13 cellular contexts compared by ENCODE assay signal in genomic region chr2:178863856-178864620, GRCh38. TPM values are rescaled to one million over a fixed set of nuclear protein-coding genes. Genes with fewer than 3 reads are reported as not detected.
A peak's percentile ranks its signal among the peaks of the same experiment; 100 is the strongest.
DNase-seq lines count a peak whose midpoint lies in the region; ATAC-seq and TF ChIP-seq lines count a peak whose summit lies in the region.
"Had no signal": no experiment of that assay in that cellular context is flagged by ENCODE, and none has a peak within 500 bp of the region (broad histone marks: within the 10 kb centered on the region; RNA-seq: fewer than 3 reads in every experiment).

No MANE protein-coding gene starts in this region.

- H3K27me3 Mint-ChIP-seq in osteocyte (ENCODE audit: unreplicated experiment) = peaks cover 2% of the 10 kb centered on the region
- no peaks in the 10 kb centered on the region for H3K27me3 Mint-ChIP-seq in activated CD4-positive, alpha-beta T cell treated with anti-CD3 and anti-CD28 coated beads for 36 hours

- H3K4me1 Mint-ChIP-seq in osteocyte (ENCODE audit: unreplicated experiment) = no peaks in the 10 kb centered on the region
- H3K4me1 Mint-ChIP-seq in activated CD4-positive, alpha-beta T cell treated with anti-CD3 and anti-CD28 coated beads for 36 hours = no peaks in the 10 kb centered on the region

- no peaks in the 10 kb centered on the region for H3K9me3 Mint-ChIP-seq in osteocyte (ENCODE audit: unreplicated experiment)
- no peaks in the 10 kb centered on the region for H3K9me3 Mint-ChIP-seq in activated CD4-positive, alpha-beta T cell treated with anti-CD3 and anti-CD28 coated beads for 36 hours (ENCODE audit: low read depth)

- ATAC-seq in Right ventricle myocardium inferior = peak; percentile 85
- ATAC-seq in HG02588 (IDR thresholded peaks at IDR 0.05; ENCODE audit: unreplicated experiment) = no peak
- ATAC-seq in activated CD4-positive, alpha-beta T cell treated with anti-CD3 and anti-CD28 coated beads for 36 hours = no peak
- ATAC-seq in GM19035 (IDR thresholded peaks at IDR 0.05; ENCODE audit: unreplicated experiment) = no peak
- ATAC-seq: K562 had no signal

- H3K4me3 Mint-ChIP-seq in osteocyte (ENCODE audit: unreplicated experiment) = no peak overlapping the region
- no peak overlapping the region for H3K4me3 Mint-ChIP-seq in activated CD4-positive, alpha-beta T cell treated with anti-CD3 and anti-CD28 coated beads for 36 hours

- no peaks in the 10 kb centered on the region for H3K9me3 ChIP-seq in adrenal gland (replicated peaks in 1 of 3)
- H3K9me3 ChIP-seq: Peyer's patch had no signal

- no peaks in the 10 kb centered on the region for H3K36me3 ChIP-seq in adrenal gland (replicated peaks in 1 of 2)
- H3K36me3 ChIP-seq: Peyer's patch had no signal

- H3K4me1 ChIP-seq in adrenal gland (replicated peaks in 1 of 2) = peaks cover 0 to 16% of the 10 kb centered on the region in 2 donors
- H3K4me1 ChIP-seq: Peyer's patch had no signal

- CTCF ChIA-PET in activated CD4-positive, alpha-beta T cell treated with anti-CD3 and anti-CD28 coated beads for 36 hours (lab: Charles Lee) = interaction anchor here (1.5 kb wide), 1 partner anchor 58 kb away, joined by 3 read pairs; no protein-coding TSS in a partner anchor

- no peaks in the 10 kb centered on the region for H3K36me3 Mint-ChIP-seq in osteocyte (ENCODE audit: unreplicated experiment)
- peaks cover 5% of the 10 kb centered on the region for H3K36me3 Mint-ChIP-seq in activated CD4-positive, alpha-beta T cell treated with anti-CD3 and anti-CD28 coated beads for 36 hours (ENCODE audit: low read depth)

- WGBS in adrenal gland, 4 donors = 47 to 52% (median 48%) methylated on average over 17 of the region's 17 CpGs

- POLR2A ChIA-PET in activated CD4-positive, alpha-beta T cell treated with anti-CD3 and anti-CD28 coated beads for 36 hours (lab: Charles Lee) = no interaction called here

- DNase-seq in EL (peak; percentile 60), adrenal gland (peak; percentile 32 to 75 (median 43)), Right ventricle myocardium inferior (ENCODE audit: missing footprints) (peak; percentile 76), osteocyte (ENCODE audit: extremely low spot score, unreplicated experiment) (no peak), SIG-M5 (lab: John Stamatoyannopoulos, UW) (no peak)
- no peak for DNase-seq in activated CD4-positive, alpha-beta T cell treated with anti-CD3 and anti-CD28 coated beads for 36 hours
- DNase-seq: hippocampal formation, Peyer's patch had no signal

- H3K27ac ChIP-seq in adrenal gland = peak overlapping the region in 2 of 5 donors; percentile 24 to 50

- H3K27me3 ChIP-seq in adrenal gland = no peaks in the 10 kb centered on the region
- H3K27me3 ChIP-seq: Peyer's patch had no signal

- no peak for TF ChIP-seq POLR2A in adrenal gland (IDR thresholded peaks at IDR 0.05)

- peak overlapping the region in 1 of 4 donors; percentile 39 for H3K4me3 ChIP-seq in adrenal gland
- H3K4me3 ChIP-seq: K562, Peyer's patch, skin epidermis had no signal

- peak overlapping the region; percentile 46 for H3K27ac Mint-ChIP-seq in osteocyte (ENCODE audit: unreplicated experiment)
- no peak overlapping the region for H3K27ac Mint-ChIP-seq in activated CD4-positive, alpha-beta T cell treated with anti-CD3 and anti-CD28 coated beads for 36 hours

- no peak for TF ChIP-seq CTCF in adrenal gland (IDR thresholded peaks at IDR 0.05)
- no peak for TF ChIP-seq CTCF in osteocyte (IDR thresholded peaks at IDR 0.05)

- intact Hi-C loops in adrenal gland (cut with DNase I) = no loop called here
- intact Hi-C loops in Right ventricle myocardium inferior (cut with DNase I) = no loop called here
- intact Hi-C loops in activated CD4-positive, alpha-beta T cell treated with anti-CD3 and anti-CD28 coated beads for 36 hours (cut with DNase I, micrococcal nuclease) = no loop called here

RNA-seq across cellular contexts. Expression of gene TTN, which starts 56.8 kb away (rescaled TPM):
- total RNA-seq in adrenal gland (10 to 100 TPM in 1 of 8 donors, 1 to 10 TPM in 7; 1.2 to 19.5 (median 2.7) TPM), Right ventricle myocardium inferior (3,032 TPM), osteocyte (0.10 TPM in 1 of 2 replicates, not detected in the other)
- 1 to 10 TPM in 1 of 3 donors, under 1 TPM in 2; 0.05 to 4.3 (median 0.47) TPM for polyA plus RNA-seq in adrenal gland
- total RNA-seq in activated CD4-positive, alpha-beta T cell treated with anti-CD3 and anti-CD28 coated beads for 36 hours = 1 to 10 TPM; 1.6 to 3.1 TPM
- polyA plus RNA-seq: BJ had no signal

Comparison
In these comparisons a context has a peak if more than half of its experiments do, and no peak if none do; other contexts are left out.
1. DNase-seq: peak in EL (single experiment), adrenal gland (7 of 7) and Right ventricle myocardium inferior (single experiment); none in osteocyte (single experiment), activated CD4-positive, alpha-beta T cell treated with anti-CD3 and anti-CD28 coated beads for 36 hours (single experiment) and SIG-M5 (single experiment).
2. RNA of gene TTN, which starts 56.8 kb away (total RNA-seq): 3,032 TPM in Right ventricle myocardium inferior (single experiment); 1.2 to 19.5 TPM in adrenal gland, 1.6 to 3.1 TPM in activated CD4-positive, alpha-beta T cell treated with anti-CD3 and anti-CD28 coated beads for 36 hours and 0.10 TPM in osteocyte; every median in the first group is over 100 times any median in the second.